Comparison of ENCODE assay signal across 14 cellular contexts in genomic region chr15:74438206-74438605, GRCh38. TPM values are rescaled to one million over a fixed set of nuclear protein-coding genes. Genes with fewer than 3 reads are reported as not detected.
DNase-seq lines count a peak whose midpoint lies in the region; ATAC-seq and TF ChIP-seq lines count a peak whose summit lies in the region.
"Had no signal": no experiment of that assay in that cellular context is flagged by ENCODE, and none has a peak within 500 bp of the region (broad histone marks: within the 10 kb centered on the region; RNA-seq: fewer than 3 reads in every experiment).

No MANE protein-coding gene starts in this region.

- H3K79me1 ChIP-seq in IMR-90 (ENCODE audit: low read depth in 1 of 2, low read length in 2 of 2), result peaks cover 0 to 14% of the 10 kb centered on the region in 2 experiments; a peak in 2 of 4 replicates
- H3K79me1 ChIP-seq in neuronal stem cell (ENCODE audit: low read depth, low read length), result no peaks in the 10 kb centered on the region

- peak overlapping the region; percentile 91 for H2AK9ac ChIP-seq in IMR-90 (replicated peaks; ENCODE audit: low read depth, low read length, poor library complexity)

- no peak overlapping the region for H3K4me3 ChIP-seq in IMR-90 (ENCODE audit: insufficient read depth, low read depth, low read length)
- no peak overlapping the region for H3K4me3 ChIP-seq in neuronal stem cell (ENCODE audit: low read length in 2 of 2)
- H3K4me3 ChIP-seq: breast epithelium, coronary artery, SK-N-MC, vagina had no signal

- intact Hi-C loops in Calu3 (cut with micrococcal nuclease; ENCODE audit: unreplicated experiment), result loop anchor here (1.0 to 2.0 kb wide), 3 partner anchors 41 to 63 kb away; no protein-coding TSS in a partner anchor
- intact Hi-C loops in IMR-90 (cut with micrococcal nuclease), result loop anchor here (1.0 to 2.0 kb wide), 2 partner anchors 56 to 63 kb away; no protein-coding TSS in a partner anchor

- H3K27me3 Mint-ChIP-seq in Calu3 (ENCODE audit: unreplicated experiment) (no peaks in the 10 kb centered on the region), brain (no peaks in the 10 kb centered on the region)
- H3K27me3 Mint-ChIP-seq: CD4-positive, CD25-positive, alpha-beta regulatory T cell had no signal

- no peak for TF ChIP-seq RAD21 in IMR-90 (IDR thresholded peaks at IDR 0.05; ENCODE audit: low read length)

- H4K5ac ChIP-seq in IMR-90 (ENCODE audit: low read depth, low read length), result no peak overlapping the region

- BruUV-seq in Calu3 (replicated peaks; lab: Mats Ljungman, UMichigan), result no TSS peak
- BruUV-seq in IMR-90 (replicated peaks; lab: Mats Ljungman, UMichigan), result no TSS peak

- no peaks in the 10 kb centered on the region for H3K27me3 ChIP-seq in IMR-90 (ENCODE audit: control insufficient read depth, insufficient read depth, low read length)
- H3K27me3 ChIP-seq in neuronal stem cell (ENCODE audit: control insufficient read depth in 3 of 3, insufficient read depth in 3 of 3, low read depth in 1 of 3, low read length in 3 of 3), result peaks cover 0 to 35% (median 0%) of the 10 kb centered on the region in 3 experiments
- H3K27me3 ChIP-seq: breast epithelium, vagina had no signal

- H3K36me3 Mint-ChIP-seq in Calu3 (ENCODE audit: insufficient read depth, unreplicated experiment) (peaks cover 17% of the 10 kb centered on the region), brain (no peaks in the 10 kb centered on the region)
- H3K36me3 Mint-ChIP-seq: CD4-positive, CD25-positive, alpha-beta regulatory T cell had no signal

- DNase-seq in Calu3 (no peak), IMR-90 (no peak), neuronal stem cell (ENCODE audit: low spot score) (no peak), HK-2 (ENCODE audit: unreplicated experiment) (no peak), D341Med (ENCODE audit: low spot score) (no peak), activated gamma-delta T cell (lab: John Stamatoyannopoulos, UW) (no peak)
- DNase-seq: DMS 273 treated with DMSO at 0.1 percent for 48 hours had no signal

- H3K27ac ChIP-seq in IMR-90 (ENCODE audit: insufficient read depth, low read length), result no peak overlapping the region
- H3K27ac ChIP-seq in neuronal stem cell (replicated peaks; ENCODE audit: low read length), result no peak overlapping the region
- H3K27ac ChIP-seq: breast epithelium, coronary artery, RWPE1, SK-N-MC, vagina had no signal

- H3K9ac ChIP-seq in IMR-90 (ENCODE audit: low read depth, low read length) (no peak overlapping the region), neuronal stem cell (ENCODE audit: low read depth, low read length, poor library complexity) (no peak overlapping the region)

- POLR2A ChIA-PET in IMR-90 (lab: Charles Lee; ENCODE audit: unreplicated experiment), result no interaction called here

- peak overlapping the region; percentile 12; the same call in 1 of the 3 replicates for H2BK15ac ChIP-seq in IMR-90 (ENCODE audit: low read depth, low read length)
- no peak overlapping the region for H2BK15ac ChIP-seq in neuronal stem cell (ENCODE audit: low read length)

- peaks cover 12% of the 10 kb centered on the region for H3K9me1 ChIP-seq in IMR-90 (ENCODE audit: insufficient read depth, low read length)

- no peak overlapping the region for H2BK5ac ChIP-seq in IMR-90 (ENCODE audit: low read depth, low read length, poor library complexity, severe bottlenecking)
- H2BK5ac ChIP-seq in neuronal stem cell (ENCODE audit: low read length), result no peak overlapping the region

- H4K20me1 ChIP-seq in IMR-90 (ENCODE audit: insufficient read depth, low read length), result no peaks in the 10 kb centered on the region

- H3K4ac ChIP-seq in IMR-90 (ENCODE audit: low read depth, low read length), result peak overlapping the region; percentile 71
- no peak overlapping the region for H3K4ac ChIP-seq in neuronal stem cell (ENCODE audit: low read length)

- no peak overlapping the region for H3K56ac ChIP-seq in IMR-90 (ENCODE audit: extremely low read depth, insufficient read depth, low read length)

- in situ Hi-C loops in IMR-90 (cut with MboI; ENCODE audit: low sequenced_read_pairs), result loop anchor here (5.0 kb wide), 1 partner anchor 56 kb away; no protein-coding TSS in a partner anchor

- H3K9me3 Mint-ChIP-seq in Calu3 (ENCODE audit: low read depth, unreplicated experiment) (no peaks in the 10 kb centered on the region), brain (no peaks in the 10 kb centered on the region)
- H3K9me3 Mint-ChIP-seq: CD4-positive, CD25-positive, alpha-beta regulatory T cell had no signal

- H3K4me1 Mint-ChIP-seq in Calu3 (ENCODE audit: low read depth, unreplicated experiment) (peaks cover 16% of the 10 kb centered on the region), brain (peaks cover 21% of the 10 kb centered on the region)

- dilution Hi-C loops in IMR-90 (cut with HindIII; ENCODE audit: low sequenced_read_pairs, unreplicated experiment), result no loop called here

- peak overlapping the region; percentile 12; the same call in 1 of the 2 replicates for H2BK20ac ChIP-seq in IMR-90 (ENCODE audit: low read depth, low read length)

- H3K18ac ChIP-seq in IMR-90 (ENCODE audit: low read depth, low read length) (no peak overlapping the region), neuronal stem cell (ENCODE audit: low read length) (no peak overlapping the region)

- H2BK12ac ChIP-seq in neuronal stem cell (ENCODE audit: low read length), result no peak overlapping the region

- TF ChIP-seq CTCF in Calu3 (IDR thresholded peaks at IDR 0.05; ENCODE audit: unreplicated experiment) (no peak), IMR-90 (conservative IDR thresholded peaks at IDR 0.05; ENCODE audit: low read depth, low read length) (no peak), brain (conservative IDR thresholded peaks at IDR 0.05) (no peak)

- no CpG with 5 or more reads among the region's 2 CpGs for WGBS in IMR-90 (ENCODE audit: extremely low coverage in 2 of 2, insufficient read length in 1 of 2), 2 experiments
- no CpG with 5 or more reads among the region's 2 CpGs for WGBS in neuronal stem cell (ENCODE audit: extremely low coverage in 2 of 2, insufficient read length in 2 of 2, insufficient replicate concordance in 1 of 2), 2 donors

- H3K36me3 ChIP-seq in IMR-90 (ENCODE audit: control insufficient read depth, insufficient read depth, low read length) (no peaks in the 10 kb centered on the region), neuronal stem cell (replicated peaks in 1 of 2; ENCODE audit: control insufficient read depth in 2 of 2, insufficient read depth in 2 of 2, low read length in 2 of 2) (no peaks in the 10 kb centered on the region)
- H3K36me3 ChIP-seq: breast epithelium, vagina had no signal

- H3K14ac ChIP-seq in IMR-90 (replicated peaks; ENCODE audit: low read depth, low read length), result no peak overlapping the region
- peak overlapping the region; percentile 43 for H3K14ac ChIP-seq in neuronal stem cell (ENCODE audit: low read length)

- ATAC-seq in IMR-90 (ENCODE audit: low read depth), result no peak

- H3K4me3 Mint-ChIP-seq in Calu3 (ENCODE audit: low read depth, unreplicated experiment), result no peak overlapping the region
- H3K4me3 Mint-ChIP-seq in brain, result peak overlapping the region in 1 of 5 experiments; percentile 23

- no peak for TF ChIP-seq POLR2A in IMR-90 (IDR thresholded peaks at IDR 0.05; ENCODE audit: low read depth, low read length)

- H3K27ac Mint-ChIP-seq in Calu3 (ENCODE audit: unreplicated experiment) (peak overlapping the region; percentile 58), brain (peak overlapping the region in 4 of 5 experiments; percentile 4 to 84 (median 54))

- H3K4me2 ChIP-seq in IMR-90 (ENCODE audit: low read depth, low read length) (no peak overlapping the region), neuronal stem cell (ENCODE audit: insufficient read depth, low read length, poor library complexity, severe bottlenecking) (no peak overlapping the region)

- peak overlapping the region; percentile 7; the same call in 1 of the 2 replicates for H4K91ac ChIP-seq in IMR-90 (ENCODE audit: insufficient read depth, low read depth, low read length)
- H4K91ac ChIP-seq in neuronal stem cell (ENCODE audit: low read depth, low read length, poor library complexity), result no peak overlapping the region

- H3K23ac ChIP-seq in IMR-90 (ENCODE audit: low read depth, low read length) (no peak overlapping the region), neuronal stem cell (ENCODE audit: low read depth, low read length, poor library complexity) (no peak overlapping the region)

- H4K8ac ChIP-seq in IMR-90 (ENCODE audit: low read depth in 2 of 2, low read length in 2 of 2) (peak overlapping the region in 1 of 2 experiments; percentile 36; a peak in 1 of 4 replicates), neuronal stem cell (ENCODE audit: low read depth, low read length) (no peak overlapping the region)

- CTCF ChIA-PET in Calu3 (lab: Charles Lee) (interaction anchor here (1.5 to 3.4 kb wide), 3 partner anchors 53 to 63 kb away, joined by 4 to 23 read pairs (median 7); no protein-coding TSS in a partner anchor), IMR-90 (lab: Yijun Ruan, JAX) (interaction anchor here (1.0 to 3.5 kb wide), 2 partner anchors 9 to 55 kb away, joined by 3 to 31 read pairs; no protein-coding TSS in a partner anchor)

- H3K4me1 ChIP-seq in IMR-90 (ENCODE audit: control insufficient read depth, insufficient read depth, low read length), result peaks cover 12% of the 10 kb centered on the region
- peaks cover 13 to 18% of the 10 kb centered on the region in 2 donors for H3K4me1 ChIP-seq in neuronal stem cell (ENCODE audit: control insufficient read depth in 2 of 2, insufficient read depth in 1 of 2, low read depth in 1 of 2, low read length in 2 of 2)

- no peaks in the 10 kb centered on the region for H3K9me3 ChIP-seq in IMR-90 (ENCODE audit: control insufficient read depth, insufficient read depth, low read length)
- H3K9me3 ChIP-seq in neuronal stem cell (replicated peaks in 1 of 2; ENCODE audit: control insufficient read depth in 2 of 2, insufficient read depth in 1 of 2, low read depth in 1 of 2, low read length in 2 of 2), result no peaks in the 10 kb centered on the region
- H3K9me3 ChIP-seq: breast epithelium, vagina had no signal

- H2AK5ac ChIP-seq in IMR-90 (ENCODE audit: low read depth, low read length) (peak overlapping the region; percentile 91), neuronal stem cell (ENCODE audit: low read depth, low read length) (peak overlapping the region; percentile 72)

- H2BK120ac ChIP-seq in IMR-90 (ENCODE audit: low read depth, low read length) (no peak overlapping the region; the same call in 1 of the 2 replicates), neuronal stem cell (ENCODE audit: low read depth, low read length) (no peak overlapping the region)

- H2AFZ ChIP-seq in IMR-90 (replicated peaks; ENCODE audit: low read length, poor library complexity) (peak overlapping the region; percentile 76), neuronal stem cell (ENCODE audit: low read length) (no peak overlapping the region)

RNA-seq across cellular contexts. Expression of gene SEMA7A, which starts 4.4 kb away (rescaled TPM):
- total RNA-seq in Calu3 (2022) (67.6 and 74.8 TPM in 2 replicates), IMR-90 (2012; rRNA removed) (27.8 and 30.5 TPM in 2 replicates)
- polyA plus RNA-seq in IMR-90 (2012; rRNA removed) (87.3 and 88.1 TPM in 2 replicates), brain (ENCODE audit: insufficient read depth, low read depth, low replicate concordance) (22.2 TPM)
- polyA plus RNA-seq in IMR-90 (2012; cell fraction: cytosol; rRNA removed), result 46.2 and 68.0 TPM in 2 replicates
- polyA plus RNA-seq in IMR-90 (2012; cell fraction: nucleus; rRNA removed; ENCODE audit: low replicate concordance), result 57.3 and 104 TPM in 2 replicates
- polyA plus RNA-seq in neuronal stem cell (2013, experiment 1 of 2), result 10.3 TPM
- 10.3 TPM for polyA plus RNA-seq in neuronal stem cell (2013, experiment 2 of 2)

RNA-seq across cellular contexts. Expression of gene UBL7, which starts 22.8 kb away (rescaled TPM):
- total RNA-seq in Calu3 (2022) (38.5 and 43.8 TPM in 2 replicates), IMR-90 (2012; rRNA removed) (57.8 and 68.1 TPM in 2 replicates)
- polyA plus RNA-seq in IMR-90 (2012; rRNA removed) (78.4 and 80.1 TPM in 2 replicates), brain (ENCODE audit: insufficient read depth, low read depth, low replicate concordance) (156 TPM)
- polyA plus RNA-seq in IMR-90 (2012; cell fraction: cytosol; rRNA removed), result 64.2 and 85.0 TPM in 2 replicates
- polyA plus RNA-seq in IMR-90 (2012; cell fraction: nucleus; rRNA removed; ENCODE audit: low replicate concordance), result 21.3 and 32.0 TPM in 2 replicates
- polyA plus RNA-seq in neuronal stem cell (2013, experiment 1 of 2), result 45.9 TPM
- 44.1 TPM for polyA plus RNA-seq in neuronal stem cell (2013, experiment 2 of 2)
